Comparison of ENCODE assay signal across 1 cellular context in the genomic region with DNA sequence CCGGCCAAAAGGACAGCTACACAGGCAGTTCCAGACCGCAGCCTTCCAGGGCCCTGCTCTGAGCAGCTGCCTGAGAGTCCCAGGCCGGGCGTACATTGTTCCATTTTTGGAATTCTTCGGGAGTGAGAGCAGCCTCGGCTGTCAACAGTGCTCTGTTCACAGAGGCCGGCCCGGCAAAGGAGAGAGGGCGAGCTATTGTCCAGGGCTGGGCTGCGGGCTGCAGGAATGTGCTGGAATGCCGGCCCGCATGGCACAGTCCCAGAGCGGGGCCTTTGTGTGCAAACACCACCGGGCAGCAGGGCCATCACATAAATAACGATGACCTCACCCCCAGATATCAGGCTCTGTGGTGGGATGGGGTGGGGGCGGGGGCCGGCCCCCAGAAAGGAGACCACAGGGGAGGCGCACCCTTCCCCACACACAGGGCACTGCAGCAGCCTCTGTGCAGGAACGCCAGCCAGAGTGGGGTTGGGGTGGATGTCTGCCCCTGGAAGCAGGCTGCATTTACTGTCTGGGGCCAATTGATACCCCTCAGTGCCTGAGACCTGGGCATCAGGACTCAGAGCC.
TF ChIP-seq lines count a peak whose summit lies in the region.

No MANE protein-coding gene starts in this region.

TF ChIP-seq in A549, 52 proteins besides CTCF, POLR2A, EP300 and RAD21 (continued from another document):
- peak; percentile 48; the same call in 1 of the 2 replicates for TF ChIP-seq PBX3 (IDR thresholded peaks at IDR 0.05)
- no peak for TF ChIP-seq BHLHE40 (IDR thresholded peaks at IDR 0.05; ENCODE audit: low read depth, low read length)
- TF ChIP-seq GATA3 (IDR thresholded peaks at IDR 0.05; ENCODE audit: borderline replicate concordance): peak; percentile 84
- TF ChIP-seq RARB (CRISPR knock-in tag; IDR thresholded peaks at IDR 0.05): no peak
- peak in 1 of 2 experiments; percentile 72; a peak in 3 of 5 replicates for TF ChIP-seq JUN (IDR thresholded peaks at IDR 0.05)
- peak; percentile 52; the same call in 1 of the 2 replicates for TF ChIP-seq MYC (IDR thresholded peaks at IDR 0.05; ENCODE audit: borderline replicate concordance, low read length)
